ENCODE assay signal across 10 cellular contexts in the genomic region with DNA sequence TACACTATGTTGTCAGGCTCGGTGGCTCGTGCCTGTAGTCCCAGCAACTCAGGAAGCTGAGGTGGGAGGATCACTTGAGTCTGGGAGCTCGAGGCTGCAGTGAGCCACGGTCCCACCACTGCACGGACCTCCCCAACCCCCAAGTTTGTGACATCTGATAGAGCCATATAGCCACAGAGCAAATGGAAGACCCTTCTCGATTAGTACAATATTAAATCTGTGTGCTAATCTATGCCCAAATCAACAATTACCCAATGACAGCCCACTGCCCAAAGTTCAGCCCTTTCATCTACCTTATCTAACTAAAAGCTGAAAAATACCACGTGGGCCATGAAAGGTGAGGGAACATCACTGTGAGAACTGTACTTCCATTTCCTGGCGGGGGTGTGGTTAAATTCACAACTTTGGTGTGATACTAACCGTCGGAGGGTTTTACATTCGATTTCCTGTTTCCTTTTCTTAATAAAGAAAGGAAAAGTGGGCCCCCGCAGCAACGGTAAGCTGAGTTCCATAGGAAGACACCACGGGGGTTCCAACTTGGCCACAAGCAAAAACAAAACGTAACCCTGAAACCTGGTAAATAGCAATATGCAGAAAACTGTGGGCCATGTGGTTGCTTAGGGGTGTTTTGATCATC. TPM values are rescaled to one million over a fixed set of nuclear protein-coding genes. Genes with fewer than 3 reads are reported as not detected.
DNase-seq lines count a peak whose midpoint lies in the region; ATAC-seq and TF ChIP-seq lines count a peak whose summit lies in the region.
"Had no signal": no experiment of that assay in that cellular context is flagged by ENCODE, and none has a peak within 500 bp of the region (broad histone marks: within the 10 kb centered on the region; RNA-seq: fewer than 3 reads in every experiment).

No MANE protein-coding gene starts in this region.

- peak overlapping the region; percentile 35 for H3K4me2 ChIP-seq in OCI-LY3 (ENCODE audit: low read length)
- H3K4me2 ChIP-seq in mesendoderm (ENCODE audit: low read length): no peak overlapping the region

- DNase-seq in activated T-cell treated with anti-CD3 and anti-CD28 coated beads for 4 hours (peak; percentile 49), mesendoderm (no peak), hypothalamus (lab: John Stamatoyannopoulos, UW) (no peak), NCI-H1417 (lab: John Stamatoyannopoulos, UW) (no peak)
- DNase-seq in stimulated activated naive B cell treated with anti-CD40 and anti-IgM and Interleukin-4, amounts not matched to agents 10 μg/mL and 1 μg/mL and 100 μg/mL, for 72 hours: peak; percentile 41
- DNase-seq: NCI-H524 treated with DMSO at 0.1 percent for 48 hours had no signal

- no peak overlapping the region for H2AK5ac ChIP-seq in mesendoderm (ENCODE audit: low read length)

- no CpG with 5 or more reads among the region's 15 CpGs for WGBS in mesendoderm (ENCODE audit: extremely low coverage, insufficient coverage, low lambda C conversion rate)

- TF ChIP-seq CTCF in OCI-LY3 (IDR thresholded peaks at IDR 0.05; ENCODE audit: low read depth, low read length): no peak

- H3K4me3 ChIP-seq in OCI-LY3 (ENCODE audit: low read length) (peak overlapping the region; percentile 17; the same call in 1 of the 2 replicates), mesendoderm (ENCODE audit: low read length) (no peak overlapping the region)
- H3K4me3 ChIP-seq: cardiac muscle cell had no signal

- H3K27ac ChIP-seq in OCI-LY3 (ENCODE audit: low read length) (no peak overlapping the region), mesendoderm (ENCODE audit: low read depth, low read length) (no peak overlapping the region)
- H3K27ac ChIP-seq: cardiac muscle cell had no signal

- H3K27me3 ChIP-seq in OCI-LY3 (ENCODE audit: low read depth, low read length): peaks cover 23% of the 10 kb centered on the region
- no peaks in the 10 kb centered on the region for H3K27me3 ChIP-seq in mesendoderm (ENCODE audit: insufficient read depth, low read length, poor library complexity)
- H3K27me3 ChIP-seq: cardiac muscle cell had no signal

- peak overlapping the region; percentile 37 for H3K27ac Mint-ChIP-seq in stimulated activated naive B cell treated with anti-CD40 and anti-IgM and Interleukin-4, amounts not matched to agents 10 μg/mL and 1 μg/mL and 100 μg/mL, for 72 hours

- no peak overlapping the region for H2BK15ac ChIP-seq in mesendoderm (replicated peaks; ENCODE audit: low read depth)

- no peak overlapping the region for H3K4ac ChIP-seq in mesendoderm (ENCODE audit: low read depth, low read length)

- H3K27me3 Mint-ChIP-seq in stimulated activated naive B cell treated with anti-CD40 and anti-IgM and Interleukin-4, amounts not matched to agents 10 μg/mL and 1 μg/mL and 100 μg/mL, for 72 hours: no peaks in the 10 kb centered on the region

- H2BK5ac ChIP-seq in mesendoderm (ENCODE audit: low read length): no peak overlapping the region

- H4K20me1 ChIP-seq in OCI-LY3 (ENCODE audit: insufficient read depth, low read length): no peaks in the 10 kb centered on the region

- ATAC-seq in stimulated activated naive B cell treated with anti-CD40 and anti-IgM and Interleukin-4, amounts not matched to agents 10 μg/mL and 1 μg/mL and 100 μg/mL, for 72 hours (replicated peaks): peak; percentile 16 to 24
- no peak for ATAC-seq in GM19328 (IDR thresholded peaks at IDR 0.05; ENCODE audit: unreplicated experiment)
- no peak for ATAC-seq in HG02623 (IDR thresholded peaks at IDR 0.05; ENCODE audit: unreplicated experiment)

- H3K79me1 ChIP-seq in mesendoderm (ENCODE audit: low read length): no peaks in the 10 kb centered on the region

- peak overlapping the region; percentile 51 for H2AFZ ChIP-seq in OCI-LY3 (ENCODE audit: low read depth, low read length)

- H3K23ac ChIP-seq in mesendoderm (ENCODE audit: low read length): no peak overlapping the region

- H3K36me3 Mint-ChIP-seq in stimulated activated naive B cell treated with anti-CD40 and anti-IgM and Interleukin-4, amounts not matched to agents 10 μg/mL and 1 μg/mL and 100 μg/mL, for 72 hours: no peaks in the 10 kb centered on the region

- no peak overlapping the region for H3K9ac ChIP-seq in OCI-LY3 (ENCODE audit: low read length)
- H3K9ac ChIP-seq in mesendoderm (ENCODE audit: low read length): no peak overlapping the region

- H3K79me2 ChIP-seq in OCI-LY3 (ENCODE audit: low read length): no peaks in the 10 kb centered on the region
- no peaks in the 10 kb centered on the region for H3K79me2 ChIP-seq in mesendoderm (ENCODE audit: control insufficient read depth, insufficient read depth, low read length)

- H3K4me1 Mint-ChIP-seq in stimulated activated naive B cell treated with anti-CD40 and anti-IgM and Interleukin-4, amounts not matched to agents 10 μg/mL and 1 μg/mL and 100 μg/mL, for 72 hours: peaks cover 27 to 40% of the 10 kb centered on the region in 2 donors

- no peaks in the 10 kb centered on the region for H3K9me3 Mint-ChIP-seq in stimulated activated naive B cell treated with anti-CD40 and anti-IgM and Interleukin-4, amounts not matched to agents 10 μg/mL and 1 μg/mL and 100 μg/mL, for 72 hours

- H4K8ac ChIP-seq in mesendoderm (ENCODE audit: low read depth, low read length): no peak overlapping the region

- H3K36me3 ChIP-seq in OCI-LY3 (replicated peaks; ENCODE audit: low read depth, low read length): no peaks in the 10 kb centered on the region
- no peaks in the 10 kb centered on the region for H3K36me3 ChIP-seq in mesendoderm (ENCODE audit: control insufficient read depth, insufficient read depth, low read length)
- H3K36me3 ChIP-seq: cardiac muscle cell had no signal

- no peak overlapping the region for H2BK120ac ChIP-seq in mesendoderm (ENCODE audit: low read depth, low read length)

- no peak overlapping the region for H4K5ac ChIP-seq in mesendoderm (ENCODE audit: low read length)

- H3K4me1 ChIP-seq in OCI-LY3 (ENCODE audit: low read length): peaks cover 19% of the 10 kb centered on the region
- H3K4me1 ChIP-seq in mesendoderm (ENCODE audit: control insufficient read depth, low read depth, low read length): no peaks in the 10 kb centered on the region

- peak overlapping the region; percentile 1 for H3K18ac ChIP-seq in mesendoderm (ENCODE audit: low read length)

- no peaks in the 10 kb centered on the region for H3K9me3 ChIP-seq in OCI-LY3 (ENCODE audit: insufficient read depth, low read length)

- peak overlapping the region; percentile 20 to 31 for H3K4me3 Mint-ChIP-seq in stimulated activated naive B cell treated with anti-CD40 and anti-IgM and Interleukin-4, amounts not matched to agents 10 μg/mL and 1 μg/mL and 100 μg/mL, for 72 hours

- no peak overlapping the region for H3K56ac ChIP-seq in mesendoderm (ENCODE audit: low read length)

RNA-seq across cellular contexts. Expression of gene FOS, which starts 31.2 kb away (rescaled TPM):
- polyA plus RNA-seq in mesendoderm (2013, experiment 1 of 2): 30.2 TPM
- 33.0 TPM for polyA plus RNA-seq in mesendoderm (2013, experiment 2 of 2)

Comparison
In these comparisons a context has a peak if more than half of its experiments do, and no peak if none do; other contexts are left out.
1. DNase-seq: peak in activated T-cell treated with anti-CD3 and anti-CD28 coated beads for 4 hours (single experiment) and stimulated activated naive B cell treated with anti-CD40 and anti-IgM and Interleukin-4, amounts not matched to agents 10 μg/mL and 1 μg/mL and 100 μg/mL, for 72 hours (single experiment); none in mesendoderm (single experiment), hypothalamus (0 of 51) and NCI-H1417 (0 of 3).
2. ATAC-seq: peak in stimulated activated naive B cell treated with anti-CD40 and anti-IgM and Interleukin-4, amounts not matched to agents 10 μg/mL and 1 μg/mL and 100 μg/mL, for 72 hours (2 of 2); none in GM19328 (single experiment) and HG02623 (single experiment).